Comparison of ENCODE assay signal across 10 cellular contexts in genomic region chr11:128906185-128907065, GRCh38. TPM values are rescaled to one million over a fixed set of nuclear protein-coding genes. Genes with fewer than 3 reads are reported as not detected.
DNase-seq lines count a peak whose midpoint lies in the region; ATAC-seq, FAIRE-seq and TF ChIP-seq lines count a peak whose summit lies in the region.
"Had no signal": no experiment of that assay in that cellular context is flagged by ENCODE, and none has a peak within 500 bp of the region (broad histone marks: within the 10 kb centered on the region; RNA-seq: fewer than 3 reads in every experiment).

No MANE protein-coding gene starts in this region.

- BruUV-seq in MCF 10A (replicated peaks; lab: Mats Ljungman, UMichigan) (no TSS peak), HepG2 (replicated peaks; lab: Mats Ljungman, UMichigan) (no TSS peak)

- peaks cover 86% of the 10 kb centered on the region for H3K27me3 Mint-ChIP-seq in activated naive CD4-positive, alpha-beta T cell treated with anti-CD3 and anti-CD28 coated beads, Interleukin-2, amount 10 ng/mL, durations not matched to agents 7 days and 5 days
- no peaks in the 10 kb centered on the region for H3K27me3 Mint-ChIP-seq in MCF 10A (ENCODE audit: insufficient read depth, unreplicated experiment)
- peaks cover 66% of the 10 kb centered on the region for H3K27me3 Mint-ChIP-seq in type B pancreatic cell

- peaks cover 12% of the 10 kb centered on the region for H3K4me1 Mint-ChIP-seq in activated naive CD4-positive, alpha-beta T cell treated with anti-CD3 and anti-CD28 coated beads, Interleukin-2, amount 10 ng/mL, durations not matched to agents 7 days and 5 days
- H3K4me1 Mint-ChIP-seq in MCF 10A (ENCODE audit: insufficient read depth, unreplicated experiment) (peaks cover 48% of the 10 kb centered on the region), type B pancreatic cell (ENCODE audit: unreplicated experiment) (peaks cover 24% of the 10 kb centered on the region)

- H3K36me3 Mint-ChIP-seq in activated naive CD4-positive, alpha-beta T cell treated with anti-CD3 and anti-CD28 coated beads, Interleukin-2, amount 10 ng/mL, durations not matched to agents 7 days and 5 days: no peaks in the 10 kb centered on the region
- H3K36me3 Mint-ChIP-seq in MCF 10A (ENCODE audit: insufficient read depth, unreplicated experiment): no peaks in the 10 kb centered on the region
- H3K36me3 Mint-ChIP-seq in type B pancreatic cell: no peaks in the 10 kb centered on the region

- no peak overlapping the region for H3K9ac ChIP-seq in HepG2 (ENCODE audit: insufficient read depth, low read depth, low read length)

- TF ChIP-seq CTCF in MCF 10A (IDR thresholded peaks at IDR 0.05; ENCODE audit: unreplicated experiment) (no peak), HepG2 (CRISPR knock-in tag; IDR thresholded peaks at IDR 0.05) (no peak), type B pancreatic cell (conservative IDR thresholded peaks at IDR 0.05) (no peak)

- H3K4me1 ChIP-seq in HepG2 (ENCODE audit: insufficient read depth, low read length): no peaks in the 10 kb centered on the region

- H3K4me2 ChIP-seq in HepG2 (ENCODE audit: low read depth, low read length): no peak overlapping the region

- no peak overlapping the region for H2AFZ ChIP-seq in HepG2 (ENCODE audit: low read length)

- no peak for ATAC-seq in HepG2
- ATAC-seq in GM19023 (IDR thresholded peaks at IDR 0.05; ENCODE audit: unreplicated experiment): no peak

- no peak for TF ChIP-seq POLR2A in HepG2 (IDR thresholded peaks at IDR 0.05; ENCODE audit: insufficient read depth in 1 of 2, low read depth in 2 of 2, low read length in 2 of 2)

- no peaks in the 10 kb centered on the region for H3K79me2 ChIP-seq in HepG2 (ENCODE audit: insufficient read depth, low read length)

- intact Hi-C loops in MCF 10A (cut with micrococcal nuclease): loop anchor here (1.0 kb wide), 1 partner anchor 22 kb away; no protein-coding TSS in a partner anchor
- intact Hi-C loops in HepG2 (cut with micrococcal nuclease; ENCODE audit: unreplicated experiment): no loop called here

- H3K27ac Mint-ChIP-seq in activated naive CD4-positive, alpha-beta T cell treated with anti-CD3 and anti-CD28 coated beads, Interleukin-2, amount 10 ng/mL, durations not matched to agents 7 days and 5 days: no peak overlapping the region
- H3K27ac Mint-ChIP-seq in MCF 10A (ENCODE audit: low read depth, unreplicated experiment) (no peak overlapping the region), type B pancreatic cell (no peak overlapping the region)

- H4K20me1 ChIP-seq in HepG2 (ENCODE audit: insufficient read depth, low read length): no peaks in the 10 kb centered on the region

- H3K4me3 ChIP-seq in HepG2 (replicated peaks in 1 of 3; ENCODE audit: insufficient read depth in 1 of 3, low read depth in 2 of 3, low read length in 3 of 3): no peak overlapping the region

- in situ Hi-C loops in HepG2 (cut with HindIII; ENCODE audit: extremely low pct_ligation_motif_present, low pct_unique_long_range_greater_than_20kb): no loop called here

- no peak for FAIRE-seq in HepG2 (lab: Jason Lieb, UNC)
- FAIRE-seq: D721Med had no signal

- 34% methylated on average over 7 of the region's 8 CpGs for WGBS in HepG2 (ENCODE audit: low lambda C conversion rate)

- CTCF ChIA-PET in activated naive CD4-positive, alpha-beta T cell treated with anti-CD3 and anti-CD28 coated beads, Interleukin-2, amount 10 ng/mL, durations not matched to agents 7 days and 5 days (lab: Charles Lee): interaction anchor here (0.8 to 6.6 kb wide), 8 partner anchors 9 to 735 kb away, joined by 3 to 57 read pairs (median 3); no protein-coding TSS in a partner anchor
- CTCF ChIA-PET in MCF 10A (lab: Yijun Ruan, JAX) (interaction anchor here (0.6 to 5.8 kb wide), 18 partner anchors 9 to 481 kb away, joined by 3 to 68 read pairs (median 4); partner anchors contain the start of gene KCNJ5), HepG2 (lab: Yijun Ruan, JAX; ENCODE audit: low intra/inter-chr PET ratio, low total read pairs) (no interaction called here)

- POLR2A ChIA-PET in MCF 10A (lab: Yijun Ruan, JAX): interaction anchor here (0.7 to 3.2 kb wide), 3 partner anchors 11 to 50 kb away, joined by 3 to 13 read pairs (median 4); no protein-coding TSS in a partner anchor
- POLR2A ChIA-PET in HepG2 (lab: Yijun Ruan, JAX): no interaction called here

- DNase-seq in activated naive CD4-positive, alpha-beta T cell treated with anti-CD3 and anti-CD28 coated beads, Interleukin-2, amount 10 ng/mL, durations not matched to agents 7 days and 5 days: no peak
- DNase-seq in activated naive CD4-positive, alpha-beta T cell treated with Interleukin-2 at 50 U/mL for 16 hours: no peak
- no peak for DNase-seq in MCF 10A (ENCODE audit: unreplicated experiment)
- DNase-seq in HepG2 (ENCODE audit: low spot score): no peak
- no peak for DNase-seq in type B pancreatic cell (ENCODE audit: extremely low spot score, unreplicated experiment)
- DNase-seq in SK-N-DZ (ENCODE audit: low spot score): no peak
- no peak for DNase-seq in HT-29 (ENCODE audit: low spot score)

- H3K4me3 Mint-ChIP-seq in activated naive CD4-positive, alpha-beta T cell treated with anti-CD3 and anti-CD28 coated beads, Interleukin-2, amount 10 ng/mL, durations not matched to agents 7 days and 5 days: peak overlapping the region; percentile 70
- peak overlapping the region; percentile 72 for H3K4me3 Mint-ChIP-seq in MCF 10A (ENCODE audit: unreplicated experiment)
- peak overlapping the region; percentile 78 for H3K4me3 Mint-ChIP-seq in type B pancreatic cell

- no peak for TF ChIP-seq RAD21 in HepG2 (CRISPR knock-in tag; IDR thresholded peaks at IDR 0.05)

- H3K27ac ChIP-seq in HepG2 (ENCODE audit: extremely low read length, insufficient read depth, low read length): no peak overlapping the region

- H3K9me3 Mint-ChIP-seq in activated naive CD4-positive, alpha-beta T cell treated with anti-CD3 and anti-CD28 coated beads, Interleukin-2, amount 10 ng/mL, durations not matched to agents 7 days and 5 days: no peaks in the 10 kb centered on the region
- H3K9me3 Mint-ChIP-seq in MCF 10A (ENCODE audit: unreplicated experiment): no peaks in the 10 kb centered on the region
- H3K9me3 Mint-ChIP-seq in type B pancreatic cell: no peaks in the 10 kb centered on the region

- H3K27me3 ChIP-seq in HepG2 (ENCODE audit: control insufficient read depth in 1 of 2, insufficient read depth in 2 of 2, low read length in 2 of 2): peaks cover 5 to 30% of the 10 kb centered on the region in 2 experiments; a peak in 3 of 5 replicates

- TF ChIP-seq EP300 in HepG2 (IDR thresholded peaks at IDR 0.05; ENCODE audit: low read depth in 2 of 2, low read length in 2 of 2) (no peak), HepG2 (CRISPR knock-in tag; IDR thresholded peaks at IDR 0.05; ENCODE audit: borderline replicate concordance) (no peak)

- no peaks in the 10 kb centered on the region for H3K36me3 ChIP-seq in HepG2 (replicated peaks in 1 of 2; ENCODE audit: control insufficient read depth in 1 of 2, insufficient read depth in 2 of 2, low read length in 2 of 2)

- no peaks in the 10 kb centered on the region for H3K9me3 ChIP-seq in HepG2 (ENCODE audit: low read length)

RNA-seq across cellular contexts. Expression of gene KCNJ5, which starts 15.3 kb away (rescaled TPM):
- total RNA-seq in MCF 10A (2022) (not detected in 2 replicates), HepG2 (2016; rRNA removed; fragmentation: Illumina TruSeq; extraction: Trizol) (not detected in 2 replicates), type B pancreatic cell (ENCODE audit: low replicate concordance) (0.90 and 1.6 TPM in 2 replicates)
- total RNA-seq in HepG2 (2016; cell fraction: cytosol; rRNA removed; fragmentation: Illumina TruSeq; extraction: Trizol; ENCODE audit: low read depth): not detected in 2 replicates
- total RNA-seq in HepG2 (2016; cell fraction: insoluble cytoplasmic fraction; rRNA removed; fragmentation: Illumina TruSeq; extraction: Trizol): not detected in 2 replicates
- total RNA-seq in HepG2 (2016; cell fraction: membrane; rRNA removed; fragmentation: Illumina TruSeq; extraction: Trizol): not detected in 2 replicates
- total RNA-seq in HepG2 (2016; cell fraction: nucleus; rRNA removed; fragmentation: Illumina TruSeq; extraction: Trizol): not detected in 2 replicates
- polyA plus RNA-seq in HepG2 (2011; rRNA removed): not detected in 2 replicates
- not detected in 2 replicates for polyA plus RNA-seq in HepG2 (2011; cell fraction: cytosol; rRNA removed)
- not detected in 2 replicates for polyA plus RNA-seq in HepG2 (2011; cell fraction: nucleus; rRNA removed)
- not detected in 2 replicates for polyA plus RNA-seq in HepG2 (2012)
- polyA plus RNA-seq in HepG2 (2016; cell fraction: cytosol; fragmentation: Illumina TruSeq; extraction: Trizol; ENCODE audit: low read depth): not detected in 2 replicates
- polyA plus RNA-seq in HepG2 (2016; cell fraction: insoluble cytoplasmic fraction; fragmentation: Illumina TruSeq; extraction: Trizol; ENCODE audit: low read depth): not detected in 2 replicates
- polyA plus RNA-seq in HepG2 (2016; cell fraction: membrane; fragmentation: Illumina TruSeq; extraction: Trizol; ENCODE audit: low read depth): not detected in 2 replicates
- polyA plus RNA-seq in HepG2 (2016; cell fraction: nucleus; fragmentation: Illumina TruSeq; extraction: Trizol; ENCODE audit: insufficient read depth, low read depth): not detected in 2 replicates
- not detected in 2 replicates for polyA minus RNA-seq in HepG2 (2011; rRNA and poly(A)+ RNA removed; ENCODE audit: low replicate concordance)
- polyA minus RNA-seq in HepG2 (2011; cell fraction: cytosol; rRNA and poly(A)+ RNA removed): not detected in 2 replicates
- polyA minus RNA-seq in HepG2 (2011; cell fraction: nucleus; rRNA and poly(A)+ RNA removed): not detected in 2 replicates
- not detected in 2 replicates for polyA plus RNA-seq in SK-N-DZ (2014; cell fraction: cytosol; rRNA removed)
- polyA plus RNA-seq in SK-N-DZ (2014; cell fraction: nucleus; rRNA removed): not detected in 2 replicates
- not detected in 2 replicates for total RNA-seq in HT-29 (2014; rRNA removed; shearing (Covaris generic))
- total RNA-seq: lung microvascular endothelial cell had no signal

RNA-seq across cellular contexts. Expression of gene TP53AIP1, which starts 36.2 kb away (rescaled TPM):
- total RNA-seq in MCF 10A (2022): 4.5 and 5.8 TPM in 2 replicates
- total RNA-seq in HepG2 (2016; rRNA removed; fragmentation: Illumina TruSeq; extraction: Trizol): 0.11 TPM in 1 of 2 replicates, not detected in the other
- not detected in 2 replicates for total RNA-seq in HepG2 (2016; cell fraction: cytosol; rRNA removed; fragmentation: Illumina TruSeq; extraction: Trizol; ENCODE audit: low read depth)
- not detected in 2 replicates for total RNA-seq in HepG2 (2016; cell fraction: insoluble cytoplasmic fraction; rRNA removed; fragmentation: Illumina TruSeq; extraction: Trizol)
- not detected in 2 replicates for total RNA-seq in HepG2 (2016; cell fraction: membrane; rRNA removed; fragmentation: Illumina TruSeq; extraction: Trizol)
- not detected in 2 replicates for total RNA-seq in HepG2 (2016; cell fraction: nucleus; rRNA removed; fragmentation: Illumina TruSeq; extraction: Trizol)
- 0.03 TPM in 1 of 2 replicates, not detected in the other for polyA plus RNA-seq in HepG2 (2011; rRNA removed)
- 0.03 TPM in 1 of 2 replicates, not detected in the other for polyA plus RNA-seq in HepG2 (2011; cell fraction: cytosol; rRNA removed)
- polyA plus RNA-seq in HepG2 (2011; cell fraction: nucleus; rRNA removed): 0.19 and 0.28 TPM in 2 replicates
- polyA plus RNA-seq in HepG2 (2012): 0.17 TPM in 1 of 2 replicates, not detected in the other
- polyA plus RNA-seq in HepG2 (2016; cell fraction: cytosol; fragmentation: Illumina TruSeq; extraction: Trizol; ENCODE audit: low read depth): not detected in 2 replicates
- polyA plus RNA-seq in HepG2 (2016; cell fraction: insoluble cytoplasmic fraction; fragmentation: Illumina TruSeq; extraction: Trizol; ENCODE audit: low read depth): not detected in 2 replicates
- polyA plus RNA-seq in HepG2 (2016; cell fraction: membrane; fragmentation: Illumina TruSeq; extraction: Trizol; ENCODE audit: low read depth): not detected in 2 replicates
- 0.26 and 0.28 TPM in 2 replicates for polyA plus RNA-seq in HepG2 (2016; cell fraction: nucleus; fragmentation: Illumina TruSeq; extraction: Trizol; ENCODE audit: insufficient read depth, low read depth)
- not detected in 2 replicates for polyA minus RNA-seq in HepG2 (2011; rRNA and poly(A)+ RNA removed; ENCODE audit: low replicate concordance)
- not detected in 2 replicates for polyA minus RNA-seq in HepG2 (2011; cell fraction: cytosol; rRNA and poly(A)+ RNA removed)
- 0.13 and 0.37 TPM in 2 replicates for polyA minus RNA-seq in HepG2 (2011; cell fraction: nucleus; rRNA and poly(A)+ RNA removed)
- 0.24 and 0.69 TPM in 2 replicates for total RNA-seq in type B pancreatic cell (ENCODE audit: low replicate concordance)
- polyA plus RNA-seq in SK-N-DZ (2014; cell fraction: cytosol; rRNA removed): 0.05 TPM in 1 of 2 replicates, not detected in the other
- 0.25 and 1.2 TPM in 2 replicates for polyA plus RNA-seq in SK-N-DZ (2014; cell fraction: nucleus; rRNA removed)
- 0.20 and 0.86 TPM in 2 replicates for total RNA-seq in HT-29 (2014; rRNA removed; shearing (Covaris generic))
- total RNA-seq: lung microvascular endothelial cell had no signal

RNA-seq across cellular contexts. Expression of gene KCNJ1, which starts 39.3 kb away (rescaled TPM):
- total RNA-seq in MCF 10A (2022) (not detected in 2 replicates), HepG2 (2016; rRNA removed; fragmentation: Illumina TruSeq; extraction: Trizol) (not detected in 2 replicates), type B pancreatic cell (ENCODE audit: low replicate concordance) (0.27 TPM in 1 of 2 replicates, not detected in the other)
- not detected in 2 replicates for total RNA-seq in HepG2 (2016; cell fraction: cytosol; rRNA removed; fragmentation: Illumina TruSeq; extraction: Trizol; ENCODE audit: low read depth)
- not detected in 2 replicates for total RNA-seq in HepG2 (2016; cell fraction: insoluble cytoplasmic fraction; rRNA removed; fragmentation: Illumina TruSeq; extraction: Trizol)
- not detected in 2 replicates for total RNA-seq in HepG2 (2016; cell fraction: membrane; rRNA removed; fragmentation: Illumina TruSeq; extraction: Trizol)
- not detected in 2 replicates for total RNA-seq in HepG2 (2016; cell fraction: nucleus; rRNA removed; fragmentation: Illumina TruSeq; extraction: Trizol)
- polyA plus RNA-seq in HepG2 (2011; rRNA removed): not detected in 2 replicates
- not detected in 2 replicates for polyA plus RNA-seq in HepG2 (2011; cell fraction: cytosol; rRNA removed)
- not detected in 2 replicates for polyA plus RNA-seq in HepG2 (2011; cell fraction: nucleus; rRNA removed)
- not detected in 2 replicates for polyA plus RNA-seq in HepG2 (2012)
- not detected in 2 replicates for polyA plus RNA-seq in HepG2 (2016; cell fraction: cytosol; fragmentation: Illumina TruSeq; extraction: Trizol; ENCODE audit: low read depth)
- not detected in 2 replicates for polyA plus RNA-seq in HepG2 (2016; cell fraction: insoluble cytoplasmic fraction; fragmentation: Illumina TruSeq; extraction: Trizol; ENCODE audit: low read depth)
- not detected in 2 replicates for polyA plus RNA-seq in HepG2 (2016; cell fraction: membrane; fragmentation: Illumina TruSeq; extraction: Trizol; ENCODE audit: low read depth)
- polyA plus RNA-seq in HepG2 (2016; cell fraction: nucleus; fragmentation: Illumina TruSeq; extraction: Trizol; ENCODE audit: insufficient read depth, low read depth): not detected in 2 replicates
- polyA minus RNA-seq in HepG2 (2011; rRNA and poly(A)+ RNA removed; ENCODE audit: low replicate concordance): not detected in 2 replicates
- polyA minus RNA-seq in HepG2 (2011; cell fraction: cytosol; rRNA and poly(A)+ RNA removed): not detected in 2 replicates
- not detected in 2 replicates for polyA minus RNA-seq in HepG2 (2011; cell fraction: nucleus; rRNA and poly(A)+ RNA removed)
- polyA plus RNA-seq in SK-N-DZ (2014; cell fraction: cytosol; rRNA removed): not detected in 2 replicates
- polyA plus RNA-seq in SK-N-DZ (2014; cell fraction: nucleus; rRNA removed): not detected in 2 replicates
- not detected in 2 replicates for total RNA-seq in HT-29 (2014; rRNA removed; shearing (Covaris generic))
